ENCODE assay signal across 8 cellular contexts in the genomic region with DNA sequence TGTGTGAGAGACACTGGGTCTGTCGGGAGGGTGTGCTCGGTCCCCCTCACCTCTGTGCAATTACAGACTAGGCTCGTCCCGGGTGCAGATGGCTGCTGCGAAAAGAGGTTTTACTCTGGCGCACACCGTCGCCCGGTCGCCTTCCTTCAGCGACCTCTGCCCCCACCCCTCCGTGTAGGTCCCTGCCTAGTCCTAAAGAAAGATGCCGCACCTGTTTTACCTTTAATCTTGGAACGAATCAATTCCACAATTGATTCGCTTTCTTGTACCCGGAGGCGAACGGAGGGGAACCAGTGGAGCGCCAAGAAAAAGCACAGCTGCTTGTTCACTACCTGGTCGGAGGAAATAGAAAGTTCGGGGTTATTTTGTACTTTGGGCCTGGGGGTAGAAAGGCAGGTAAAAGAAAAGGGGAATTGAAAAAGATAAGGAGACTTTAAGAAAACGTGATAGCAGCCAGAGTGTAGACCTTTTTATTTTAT. TPM values are rescaled to one million over a fixed set of nuclear protein-coding genes. Genes with fewer than 3 reads are reported as not detected.
DNase-seq lines count a peak whose midpoint lies in the region; ATAC-seq, FAIRE-seq and TF ChIP-seq lines count a peak whose summit lies in the region.

No MANE protein-coding gene starts in this region.

- H3K27ac ChIP-seq in A549, result no peak overlapping the region
- peak overlapping the region; percentile 81 for H3K27ac ChIP-seq in SJCRH30
- H3K27ac ChIP-seq in left lung, result peak overlapping the region; percentile 80 to 90

- no peak for TF ChIP-seq POLR2A in A549 (IDR thresholded peaks at IDR 0.05; ENCODE audit: low read length)

- POLR2A ChIA-PET in A549 (lab: Yijun Ruan, JAX), result no interaction called here

- ATAC-seq in A549, result no peak
- peak; percentile 1 for ATAC-seq in GM19397 (IDR thresholded peaks at IDR 0.05; ENCODE audit: unreplicated experiment)
- no peak for ATAC-seq in left lung

- H3K36me3 ChIP-seq in SJCRH30 (peaks cover 5% of the 10 kb centered on the region; the same call in 1 of the 2 replicates), left lung (no peaks in the 10 kb centered on the region)

- no peak for TF ChIP-seq EP300 in A549 (IDR thresholded peaks at IDR 0.05)

- H3K4me2 ChIP-seq in A549, result peak overlapping the region; percentile 88; the same call in 2 of the 3 replicates

- WGBS in A549 (ENCODE audit: missing lambda C conversion rate), result 68% methylated on average over 17 of the region's 22 CpGs

- TF ChIP-seq RAD21 in A549 (conservative IDR thresholded peaks at IDR 0.05 in 1 of 2, IDR thresholded peaks at IDR 0.05 in 1 of 2), result no peak

- H3K4me1 ChIP-seq in A549 (no peaks in the 10 kb centered on the region; the same call in 2 of the 3 replicates), SJCRH30 (peaks cover 9% of the 10 kb centered on the region; the same call in 1 of the 2 replicates), left lung (peaks cover 6% of the 10 kb centered on the region in 2 donors)

- intact Hi-C loops in left lung (cut with DNase I), result no loop called here

- H3K27me3 ChIP-seq in SJCRH30 (no peaks in the 10 kb centered on the region), left lung (peaks cover 0 to 50% of the 10 kb centered on the region in 2 donors)

- CTCF ChIA-PET in A549 (lab: Yijun Ruan, JAX), result no interaction called here

- no peak for DNase-seq in A549 (ENCODE audit: low read depth in 1 of 2, low spot score in 1 of 2)
- peak; percentile 63 to 75 for DNase-seq in SJCRH30
- peak in 1 of 2 donors; percentile 83 for DNase-seq in left lung
- DNase-seq in middle frontal gyrus (ENCODE audit: extremely low spot score, low spot score), result no peak
- no peak for DNase-seq in HUDEP-2 (lab: John Stamatoyannopoulos, UW; ENCODE audit: unreplicated experiment in 76 of 76)
- DNase-seq in NOMO-1 (lab: John Stamatoyannopoulos, UW; ENCODE audit: unreplicated experiment in 2 of 2), result no peak
- DNase-seq in NCI-H2029 treated with DMSO at 0.1 percent for 48 hours (lab: John Stamatoyannopoulos, UW), result no peak

- FAIRE-seq in A549 (lab: Jason Lieb, UNC), result no peak

- H3K9me3 ChIP-seq in A549, result no peaks in the 10 kb centered on the region
- no peaks in the 10 kb centered on the region for H3K9me3 ChIP-seq in SJCRH30 (replicated peaks)
- no peaks in the 10 kb centered on the region for H3K9me3 ChIP-seq in left lung

- TF ChIP-seq CTCF in A549 (IDR thresholded peaks at IDR 0.05) (no peak), left lung (IDR thresholded peaks at IDR 0.05) (no peak)

- H3K4me3 ChIP-seq in A549 (no peak overlapping the region; the same call in 2 of the 3 replicates), SJCRH30 (peak overlapping the region; percentile 75), left lung (peak overlapping the region; percentile 50 to 67)

TF ChIP-seq in A549, 52 proteins besides CTCF, POLR2A, EP300 and RAD21:
- TF ChIP-seq USF2 (IDR thresholded peaks at IDR 0.05), result no peak
- TF ChIP-seq HOXA7 (CRISPR knock-in tag; IDR thresholded peaks at IDR 0.05), result no peak
- TF ChIP-seq NR3C1 (IDR thresholded peaks at IDR 0.05), result no peak
- no peak for TF ChIP-seq RFX5 (IDR thresholded peaks at IDR 0.05)
- no peak for TF ChIP-seq ZFP36 (IDR thresholded peaks at IDR 0.05; ENCODE audit: borderline replicate concordance, partially characterized antibody)
- no peak for TF ChIP-seq BHLHE40 (IDR thresholded peaks at IDR 0.05; ENCODE audit: low read depth, low read length)
- TF ChIP-seq MAFK (IDR thresholded peaks at IDR 0.05; ENCODE audit: partially characterized antibody), result no peak
- TF ChIP-seq HDAC2 (IDR thresholded peaks at IDR 0.05), result no peak
- no peak for TF ChIP-seq FOXS1 (CRISPR knock-in tag; IDR thresholded peaks at IDR 0.05)
- no peak for TF ChIP-seq TFCP2L1 (CRISPR knock-in tag; IDR thresholded peaks at IDR 0.05)
- TF ChIP-seq RNF2 (IDR thresholded peaks at IDR 0.05; ENCODE audit: borderline replicate concordance, low read depth), result no peak
- TF ChIP-seq KDM1A (IDR thresholded peaks at IDR 0.05; ENCODE audit: low read depth), result no peak
- no peak for TF ChIP-seq MYC (IDR thresholded peaks at IDR 0.05; ENCODE audit: borderline replicate concordance, low read length)
- no peak for TF ChIP-seq POLR2AphosphoS2 (conservative IDR thresholded peaks at IDR 0.05; ENCODE audit: low read length)
- TF ChIP-seq MAZ (IDR thresholded peaks at IDR 0.05; ENCODE audit: borderline replicate concordance, low read depth, low read length), result no peak
- no peak for TF ChIP-seq EHMT2 (IDR thresholded peaks at IDR 0.05; ENCODE audit: low read depth)
- no peak for TF ChIP-seq KDM5A (IDR thresholded peaks at IDR 0.05)
- TF ChIP-seq CBX8 (IDR thresholded peaks at IDR 0.05), result no peak
- no peak for TF ChIP-seq GATA3 (IDR thresholded peaks at IDR 0.05; ENCODE audit: borderline replicate concordance)
- TF ChIP-seq ZSCAN20 (CRISPR knock-in tag; IDR thresholded peaks at IDR 0.05), result no peak

RNA-seq across cellular contexts. Expression of gene NPNT, which starts 1.2 kb away (rescaled TPM):
- polyA plus RNA-seq in A549 (2011; rRNA removed) (0.32 and 0.65 TPM in 2 replicates), A549 (2017; fragmentation: RNase III; extraction: RNeasy Plus Mini Kit Qiagen cat#74134 plus additional on column Dnase treatment) (0.56 to 0.70 TPM (median 0.67 TPM) in 3 replicates)
- polyA plus RNA-seq in A549 (2012; cell fraction: cytosol; rRNA removed), result 0.05 and 0.14 TPM in 2 replicates
- 0.08 and 0.38 TPM in 2 replicates for polyA plus RNA-seq in A549 (2012; cell fraction: nucleus; rRNA removed)
- 0.19 and 0.37 TPM in 2 replicates for polyA minus RNA-seq in A549 (2011; rRNA and poly(A)+ RNA removed)
- total RNA-seq in SJCRH30 (2014; rRNA removed; shearing (Covaris generic)), result 64.4 and 71.8 TPM in 2 replicates
- 100 to 1,000 TPM; 119 to 380 TPM for total RNA-seq in left lung

Comparison
In these comparisons a context has a peak if more than half of its experiments do, and no peak if none do; other contexts are left out.
1. DNase-seq: peak in SJCRH30 (2 of 2); none in A549 (0 of 2), middle frontal gyrus (single experiment), HUDEP-2 (0 of 76), NOMO-1 (0 of 2) and NCI-H2029 treated with DMSO at 0.1 percent for 48 hours (single experiment).
2. H3K27ac ChIP-seq: peak in SJCRH30 (single experiment) and left lung (2 of 2); none in A549 (0 of 2).